ENCODE assay signal across 21 cellular contexts in the genomic region with DNA sequence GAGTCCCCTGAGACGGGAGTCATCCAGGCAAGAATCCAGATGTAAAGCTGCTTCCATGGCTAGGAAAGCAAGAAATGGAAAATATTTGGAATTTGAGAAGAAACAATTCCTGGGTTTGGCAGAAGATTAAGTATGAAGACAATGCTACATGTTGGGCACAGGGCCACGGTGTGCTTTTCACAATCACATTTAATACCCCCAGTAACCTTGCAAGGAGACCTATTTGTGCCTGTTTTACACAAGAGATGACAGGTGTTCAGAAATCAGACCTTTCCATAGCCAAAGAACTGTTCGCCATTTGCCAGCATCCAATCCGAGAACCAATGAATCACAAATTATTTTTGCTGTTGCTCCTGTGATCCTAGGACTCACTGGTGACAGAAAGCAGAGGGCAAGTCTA.
"Had no signal": no experiment of that assay in that cellular context is flagged by ENCODE, and none has a peak within 500 bp of the region (broad histone marks: within the 10 kb centered on the region; RNA-seq: fewer than 3 reads in every experiment).

No MANE protein-coding gene starts in this region.

- ATAC-seq: left cardiac atrium, lower lobe of right lung, sciatic nerve had no signal

- H3K79me2 ChIP-seq: hepatocyte had no signal

- H2AFZ ChIP-seq: hepatocyte had no signal

- H3K27me3 ChIP-seq: colonic mucosa, hepatocyte, stomach, transverse colon had no signal

- H3K27me3 Mint-ChIP-seq: naive B cell had no signal

- H3K9me3 Mint-ChIP-seq: nephron progenitor cell had no signal

- H3K4me3 ChIP-seq: colonic mucosa, hepatocyte, left ventricle myocardium inferior, lower lobe of right lung, stomach, thoracic aorta, transverse colon had no signal

- H3K36me3 ChIP-seq: colonic mucosa, lower lobe of right lung, thoracic aorta, transverse colon had no signal

- DNase-seq: colonic mucosa; dermis blood vessel endothelial cell; foreskin fibroblast; head of caudate nucleus; kidney; left cardiac atrium; left ventricle myocardium inferior; lower lobe of right lung; mesenchymal stem cell; midbrain; naive B cell; nephron progenitor cell; small intestine; stimulated activated CD4-positive, alpha-beta T cell treated with anti-CD3 and anti-CD28 coated beads, Interleukin-12 subunit alpha, Interleukin-12 subunit beta, amount 100 ng/mL, for 4 hours; stimulated activated naive CD4-positive, alpha-beta T cell; stomach; substantia nigra; transverse colon had no signal

- H3K4me3 Mint-ChIP-seq: naive B cell, nephron progenitor cell had no signal

- H3K9me3 ChIP-seq: colonic mucosa, left ventricle myocardium inferior, lower lobe of right lung, stomach, thoracic aorta, transverse colon had no signal

- H3K36me3 Mint-ChIP-seq: naive B cell had no signal

- H3K4me1 ChIP-seq: colonic mucosa, left ventricle myocardium inferior, lower lobe of right lung, stomach, transverse colon had no signal

- H3K27ac Mint-ChIP-seq: naive B cell, nephron progenitor cell had no signal

- H3K4me1 Mint-ChIP-seq: naive B cell had no signal

- H3K27ac ChIP-seq: colonic mucosa, hepatocyte, left ventricle myocardium inferior, lower lobe of right lung, stomach, thoracic aorta, transverse colon had no signal

- H3K4me2 ChIP-seq: hepatocyte had no signal
